ENCODE assay signal across 1 cellular context in the genomic region with DNA sequence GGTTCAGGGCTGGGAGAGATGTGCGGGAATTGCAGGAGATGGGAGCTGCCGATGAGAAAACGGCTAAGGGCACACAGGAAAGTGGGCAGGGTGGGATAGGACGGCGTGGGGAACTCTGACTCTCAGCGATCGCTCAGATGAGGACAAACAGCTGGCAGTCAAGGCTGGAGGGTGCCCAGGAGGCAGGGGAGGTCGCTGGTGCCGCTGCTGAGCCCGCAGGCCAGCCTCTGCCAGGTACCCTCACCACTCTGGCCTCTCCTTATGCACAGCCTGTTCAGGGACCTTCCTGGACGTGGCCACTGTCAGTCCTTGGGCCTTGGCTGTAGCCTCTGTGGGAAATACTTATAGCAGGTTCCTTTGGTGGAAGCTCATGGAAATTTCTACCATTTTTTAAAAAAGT.
TF ChIP-seq lines count a peak whose summit lies in the region.

No MANE protein-coding gene starts in this region.

TF ChIP-seq in WTC11, 78 proteins besides CTCF, POLR2A, EP300 and RAD21 (continued from another document):
- no peak for TF ChIP-seq SMAD3 (CRISPR knock-in tag; IDR thresholded peaks at IDR 0.05; ENCODE audit: borderline replicate concordance)
- TF ChIP-seq, protein P1, sequence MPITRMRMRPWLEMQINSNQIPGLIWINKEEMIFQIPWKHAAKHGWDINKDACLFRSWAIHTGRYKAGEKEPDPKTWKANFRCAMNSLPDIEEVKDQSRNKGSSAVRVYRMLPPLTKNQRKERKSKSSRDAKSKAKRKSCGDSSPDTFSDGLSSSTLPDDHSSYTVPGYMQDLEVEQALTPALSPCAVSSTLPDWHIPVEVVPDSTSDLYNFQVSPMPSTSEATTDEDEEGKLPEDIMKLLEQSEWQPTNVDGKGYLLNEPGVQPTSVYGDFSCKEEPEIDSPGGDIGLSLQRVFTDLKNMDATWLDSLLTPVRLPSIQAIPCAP (CRISPR knock-in tag; IDR thresholded peaks at IDR 0.05), result no peak
- no peak for TF ChIP-seq TEAD4 (CRISPR knock-in tag; IDR thresholded peaks at IDR 0.05)
- TF ChIP-seq CREB1 (CRISPR knock-in tag; IDR thresholded peaks at IDR 0.05), result no peak
- no peak for TF ChIP-seq NR2C2 (CRISPR knock-in tag; IDR thresholded peaks at IDR 0.05)
- TF ChIP-seq ZNF416 (CRISPR knock-in tag; IDR thresholded peaks at IDR 0.05), result no peak
